In genomic region chr5:53407373-53407772, GRCh38 we compare ENCODE assay signal across 20 cellular contexts.
DNase-seq lines count a peak whose midpoint lies in the region; ATAC-seq lines count a peak whose summit lies in the region.
"Had no signal": no experiment of that assay in that cellular context is flagged by ENCODE, and none has a peak within 500 bp of the region (broad histone marks: within the 10 kb centered on the region; RNA-seq: fewer than 3 reads in every experiment).

No MANE protein-coding gene starts in this region.

- no peak for ATAC-seq in Right ventricle myocardium superior (ENCODE audit: poor library complexity)
- ATAC-seq in HG03045 (IDR thresholded peaks at IDR 0.05; ENCODE audit: unreplicated experiment): no peak
- ATAC-seq: GM23338; naive thymus-derived CD4-positive, alpha-beta T cell had no signal

- no peak overlapping the region for H3K9ac ChIP-seq in Karpas-422 (ENCODE audit: low read length)

- no peak overlapping the region for H3K4me3 ChIP-seq in Karpas-422 (ENCODE audit: low read length)
- H3K4me3 ChIP-seq: GM23338, lung, spleen, thoracic aorta had no signal

- H3K27me3 ChIP-seq in Karpas-422 (ENCODE audit: low read length): no peaks in the 10 kb centered on the region
- H3K27me3 ChIP-seq: spleen had no signal

- no peak overlapping the region for H2AFZ ChIP-seq in Karpas-422 (ENCODE audit: low read length)
- H2AFZ ChIP-seq: GM23338 had no signal

- no peaks in the 10 kb centered on the region for H3K79me2 ChIP-seq in Karpas-422 (ENCODE audit: low read length)

- no peaks in the 10 kb centered on the region for H3K36me3 ChIP-seq in Karpas-422 (ENCODE audit: insufficient read depth, low read length)
- H3K36me3 ChIP-seq: spleen, thoracic aorta had no signal

- H3K9me2 ChIP-seq in Karpas-422 (replicated peaks; ENCODE audit: insufficient read depth, low read length): no peaks in the 10 kb centered on the region

- peak; percentile 87 for DNase-seq in EL
- DNase-seq in RPMI7951 (ENCODE audit: low read depth): peak; percentile 66
- peak; percentile 51 for DNase-seq in dedifferentiated amniotic fluid mesenchymal stem cell (ENCODE audit: extremely low spot score)
- peak; percentile 57 for DNase-seq in kidney tubule cell (ENCODE audit: low spot score)
- no peak for DNase-seq in NCI-H526 treated with DMSO at 0.1 percent for 48 hours (lab: John Stamatoyannopoulos, UW)
- DNase-seq in Right ventricle myocardium superior: no peak
- DNase-seq in Karpas-422: no peak
- DNase-seq: activated CD4-positive, alpha-beta memory T cell treated with anti-CD3 and anti-CD28 coated beads, Interleukin-2, amount 10 ng/mL, durations not matched to agents 7 days and 5 days; activated T-cell treated with anti-CD3 and anti-CD28 coated beads, Interleukin-2, amount 50 U/mL, for 48 hours; Caco-2; naive thymus-derived CD4-positive, alpha-beta T cell; NCI-H1048; NCI-H69; posterior cingulate gyrus; spleen had no signal

- no peak overlapping the region for H3K4me2 ChIP-seq in Karpas-422 (ENCODE audit: low read depth, low read length, poor library complexity, severe bottlenecking)
- H3K4me2 ChIP-seq: GM23338 had no signal

- no peaks in the 10 kb centered on the region for H3K9me3 ChIP-seq in Karpas-422 (ENCODE audit: low read length)
- H3K9me3 ChIP-seq: Caco-2, spleen, thoracic aorta had no signal

- no peaks in the 10 kb centered on the region for H3K4me1 ChIP-seq in Karpas-422 (ENCODE audit: low read length)
- H3K4me1 ChIP-seq: Caco-2 had no signal

- H4K20me1 ChIP-seq in Karpas-422 (ENCODE audit: insufficient read depth, low read depth, low read length): no peaks in the 10 kb centered on the region

- intact Hi-C loops in Right ventricle myocardium superior (cut with DNase I): no loop called here

- no peak overlapping the region for H3K27ac ChIP-seq in Karpas-422 (ENCODE audit: low read length)
- H3K27ac ChIP-seq: spleen, thoracic aorta, VCaP had no signal

Comparison
In these comparisons a context has a peak if more than half of its experiments do, and no peak if none do; other contexts are left out.
1. DNase-seq: peak in EL (single experiment), RPMI7951 (single experiment), dedifferentiated amniotic fluid mesenchymal stem cell (single experiment) and kidney tubule cell (single experiment); none in NCI-H526 treated with DMSO at 0.1 percent for 48 hours (single experiment), Right ventricle myocardium superior (single experiment) and Karpas-422 (single experiment).